ENCODE assay signal across 8 cellular contexts in the genomic region with DNA sequence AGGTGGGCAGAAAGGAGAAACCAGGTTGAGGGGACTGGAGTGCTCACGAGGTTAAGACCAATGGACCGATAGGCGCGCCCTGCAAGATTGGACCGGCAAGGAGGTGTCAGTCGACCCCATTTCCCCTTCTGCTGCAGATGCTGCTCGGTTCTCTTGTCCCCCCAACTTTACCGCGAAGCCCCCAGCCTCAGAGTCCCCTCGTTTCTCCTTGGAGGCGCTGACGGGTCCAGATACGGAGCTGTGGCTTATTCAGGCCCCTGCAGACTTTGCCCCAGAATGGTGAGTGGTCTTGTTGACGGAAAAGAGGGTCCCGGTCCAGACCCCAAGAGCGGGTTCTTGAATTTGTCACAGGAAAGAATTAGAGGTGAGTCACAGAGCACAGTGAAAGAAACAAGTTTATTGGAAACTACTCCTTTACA. TPM values are rescaled to one million over a fixed set of nuclear protein-coding genes. Genes with fewer than 3 reads are reported as not detected.
DNase-seq lines count a peak whose midpoint lies in the region; ATAC-seq and TF ChIP-seq lines count a peak whose summit lies in the region.

No MANE protein-coding gene starts in this region.

- H3K36me3 Mint-ChIP-seq in GM23338 (ENCODE audit: low read depth) (peaks cover 33% of the 10 kb centered on the region), T-cell (no peaks in the 10 kb centered on the region)

- H3K4me1 Mint-ChIP-seq in GM23338 (peaks cover 26% of the 10 kb centered on the region), T-cell (peaks cover 32 to 47% (median 36%) of the 10 kb centered on the region in 3 donors)

- peak overlapping the region; percentile 97 for H3K4me3 Mint-ChIP-seq in GM23338
- peak overlapping the region; percentile 91 to 98 (median 92) for H3K4me3 Mint-ChIP-seq in T-cell

- peaks cover 13% of the 10 kb centered on the region for H3K79me2 ChIP-seq in GM23338 (replicated peaks; ENCODE audit: insufficient read depth)

- H3K9ac ChIP-seq in skeletal muscle tissue (ENCODE audit: low read depth in 1 of 3, low read length in 3 of 3), result peak overlapping the region; percentile 75 to 91 (median 91)

- H3K27ac Mint-ChIP-seq in GM23338 (peak overlapping the region; percentile 99), T-cell (peak overlapping the region; percentile 93 to 95)

- H3K27me3 ChIP-seq in GM23338 (ENCODE audit: insufficient read depth), result peaks cover 17% of the 10 kb centered on the region
- H3K27me3 ChIP-seq in skeletal muscle tissue (ENCODE audit: control insufficient read depth in 3 of 3, insufficient read depth in 3 of 3, low read length in 3 of 3), result peaks cover 0 to 17% (median 12%) of the 10 kb centered on the region in 3 donors

- H3K4me1 ChIP-seq in GM23338 (ENCODE audit: insufficient read depth) (peaks cover 21% of the 10 kb centered on the region), skeletal muscle tissue (ENCODE audit: control insufficient read depth in 3 of 3, insufficient read depth in 3 of 3, low read length in 3 of 3) (peaks cover 34 to 46% (median 37%) of the 10 kb centered on the region in 3 donors)

- H3K36me3 ChIP-seq in GM23338 (ENCODE audit: insufficient read depth), result no peaks in the 10 kb centered on the region
- H3K36me3 ChIP-seq in skeletal muscle tissue (ENCODE audit: control insufficient read depth in 3 of 3, insufficient read depth in 3 of 3, low read length in 3 of 3), result peaks cover 0 to 5% (median 5%) of the 10 kb centered on the region in 3 donors

- peaks cover 11% of the 10 kb centered on the region; the same call in 1 of the 2 replicates for H4K20me1 ChIP-seq in GM23338 (replicated peaks; ENCODE audit: insufficient read depth)

- DNase-seq in GM23338 (ENCODE audit: low spot score), result no peak
- DNase-seq in T-cell, result no peak
- DNase-seq in fibroblast of villous mesenchyme (ENCODE audit: low read depth), result no peak
- no peak for DNase-seq in DMS 273 (lab: John Stamatoyannopoulos, UW; ENCODE audit: unreplicated experiment)
- no peak for DNase-seq in KBM-7

- H3K9me2 ChIP-seq in GM23338 (ENCODE audit: insufficient read depth), result no peaks in the 10 kb centered on the region

- no peak for ATAC-seq in GM23338
- ATAC-seq in T-cell (replicated peaks in 1 of 4), result no peak
- ATAC-seq in GM21723 (IDR thresholded peaks at IDR 0.05; ENCODE audit: unreplicated experiment), result no peak
- ATAC-seq in GM21526 (IDR thresholded peaks at IDR 0.05; ENCODE audit: low FRiP score, unreplicated experiment), result no peak

- H3K27ac ChIP-seq in GM23338 (ENCODE audit: low read depth) (peak overlapping the region; percentile 94; the same call in 1 of the 2 replicates), skeletal muscle tissue (ENCODE audit: low read depth, low read length) (no peak overlapping the region)

- no peaks in the 10 kb centered on the region for H3K9me3 ChIP-seq in skeletal muscle tissue (ENCODE audit: control insufficient read depth in 3 of 3, low read length in 3 of 3)

- H3K9me3 Mint-ChIP-seq in GM23338 (no peaks in the 10 kb centered on the region; the same call in 2 of the 3 replicates), T-cell (no peaks in the 10 kb centered on the region)

- peak overlapping the region; percentile 92; the same call in 1 of the 2 replicates for H2AFZ ChIP-seq in GM23338

- in situ Hi-C loops in KBM-7 (cut with MboI; ENCODE audit: low pct_unique_long_range_greater_than_20kb, low sequenced_read_pairs), result no loop called here

- H3K4me3 ChIP-seq in GM23338 (peak overlapping the region; percentile 88), fibroblast of villous mesenchyme (ENCODE audit: low read depth, low read length) (peak overlapping the region; percentile 92), skeletal muscle tissue (ENCODE audit: low read length in 3 of 3) (peak overlapping the region; percentile 87 to 98 (median 93))

- POLR2A ChIA-PET in T-cell (lab: Charles Lee), result no interaction called here

- peaks cover 28% of the 10 kb centered on the region; the same call in 1 of the 2 replicates for H3F3A ChIP-seq in GM23338 (replicated peaks; ENCODE audit: low read depth)

- CTCF ChIA-PET in T-cell (lab: Charles Lee), result no interaction called here

- peak overlapping the region; percentile 99 for H3K4me2 ChIP-seq in GM23338

- peaks cover 38% of the 10 kb centered on the region for H3K27me3 Mint-ChIP-seq in GM23338 (ENCODE audit: insufficient read depth, low read depth, poor library complexity)
- peaks cover 17 to 24% of the 10 kb centered on the region in 2 donors for H3K27me3 Mint-ChIP-seq in T-cell

- TF ChIP-seq CTCF in GM23338 (conservative IDR thresholded peaks at IDR 0.05; ENCODE audit: low read depth in 2 of 2) (no peak), fibroblast of villous mesenchyme (IDR thresholded peaks at IDR 0.05; ENCODE audit: insufficient read depth, low read depth, low read length) (no peak)

TF ChIP-seq in GM23338, 12 proteins besides CTCF, POLR2A, EP300 and RAD21:
- TF ChIP-seq EZH2phosphoT487 (IDR thresholded peaks at IDR 0.05; ENCODE audit: unreplicated experiment), result no peak
TF ChIP-seq in GM23338: peak in this region for 0.

RNA-seq across cellular contexts. Expression of a gene that starts 0.5 kb away (rescaled TPM):
- total RNA-seq in GM23338 (2014; rRNA removed; shearing (Covaris generic)), result 33.0 and 34.1 TPM in 2 replicates
- 85.9 and 91.1 TPM in 2 replicates for polyA plus RNA-seq in GM23338 (2016; fragmentation: Nextera tagmentation; extraction: Ambion mirVana)
- total RNA-seq in T-cell (1 to 10 TPM in 3 of 5 donors, under 1 TPM in 2; 0.82 to 6.2 (median 5.0) TPM), fibroblast of villous mesenchyme (8.1 and 13.4 TPM in 2 replicates), skeletal muscle tissue (7.3 TPM)

RNA-seq across cellular contexts. Expression of a gene that starts 2.1 kb away (rescaled TPM):
- total RNA-seq in GM23338 (2014; rRNA removed; shearing (Covaris generic)), result 9.6 and 11.3 TPM in 2 replicates
- polyA plus RNA-seq in GM23338 (2016; fragmentation: Nextera tagmentation; extraction: Ambion mirVana), result 12.9 and 15.5 TPM in 2 replicates
- total RNA-seq in T-cell (10 to 100 TPM in 4 of 5 donors, 1 to 10 TPM in 1; 7.9 to 15.7 (median 12.5) TPM), fibroblast of villous mesenchyme (5.6 and 8.4 TPM in 2 replicates), skeletal muscle tissue (not detected)

RNA-seq across cellular contexts. Expression of a gene that starts 16.8 kb away (rescaled TPM):
- 39.0 and 45.9 TPM in 2 replicates for total RNA-seq in GM23338 (2014; rRNA removed; shearing (Covaris generic))
- polyA plus RNA-seq in GM23338 (2016; fragmentation: Nextera tagmentation; extraction: Ambion mirVana), result 52.3 and 56.3 TPM in 2 replicates
- total RNA-seq in T-cell, result 10 to 100 TPM; 41.7 to 55.4 (median 51.6) TPM
- 73.0 and 88.9 TPM in 2 replicates for total RNA-seq in fibroblast of villous mesenchyme
- total RNA-seq in skeletal muscle tissue, result 56.9 TPM

RNA-seq across cellular contexts. Expression of a gene that starts 36.6 kb away (rescaled TPM):
- 81.1 and 84.7 TPM in 2 replicates for total RNA-seq in GM23338 (2014; rRNA removed; shearing (Covaris generic))
- polyA plus RNA-seq in GM23338 (2016; fragmentation: Nextera tagmentation; extraction: Ambion mirVana), result 33.3 and 39.4 TPM in 2 replicates
- 10 to 100 TPM; 14.5 to 23.2 (median 21.3) TPM for total RNA-seq in T-cell
- 53.5 and 73.0 TPM in 2 replicates for total RNA-seq in fibroblast of villous mesenchyme
- total RNA-seq in skeletal muscle tissue, result 7.3 TPM
